ENCODE assay signal across 12 cellular contexts in genomic region chr6:149628865-149629544, GRCh38. TPM values are rescaled to one million over a fixed set of nuclear protein-coding genes. Genes with fewer than 3 reads are reported as not detected.
DNase-seq lines count a peak whose midpoint lies in the region; ATAC-seq, FAIRE-seq and TF ChIP-seq lines count a peak whose summit lies in the region.
"Had no signal": no experiment of that assay in that cellular context is flagged by ENCODE, and none has a peak within 500 bp of the region (broad histone marks: within the 10 kb centered on the region; RNA-seq: fewer than 3 reads in every experiment).

No MANE protein-coding gene starts in this region.

- intact Hi-C loops in GM12878 (cut with micrococcal nuclease; ENCODE audit: unreplicated experiment) (no loop called here), colonic mucosa (cut with DNase I) (no loop called here), kidney (cut with DNase I) (no loop called here)

- H3K4me2 ChIP-seq in GM12878 (ENCODE audit: control insufficient read depth, insufficient read depth) = peak overlapping the region; percentile 61

- POLR2A ChIA-PET in GM12878 (lab: Charles Lee) = interaction anchor here (1.0 kb wide), 1 partner anchor 14 kb away, joined by 3 read pairs; no protein-coding TSS in a partner anchor

- ATAC-seq in GM19463 (IDR thresholded peaks at IDR 0.05; ENCODE audit: unreplicated experiment) (peak; percentile 87), HG03103 (IDR thresholded peaks at IDR 0.05; ENCODE audit: low read depth, unreplicated experiment) (peak; percentile 82), GM12878 (peak; percentile 96)
- ATAC-seq: activated T-cell treated with anti-CD3 and anti-CD28 coated beads, Interleukin-2, amount 50 U/mL, for 4 hours; Panc1 had no signal

- H3K36me3 ChIP-seq in GM12878 (ENCODE audit: control insufficient read depth in 2 of 2, insufficient read depth in 2 of 2, low read length in 1 of 2) (peaks cover 0 to 18% of the 10 kb centered on the region in 2 experiments; a peak in 1 of 4 replicates), colonic mucosa (peaks cover 4% of the 10 kb centered on the region), kidney (ENCODE audit: control insufficient read depth in 1 of 2, insufficient read depth in 2 of 2, low read length in 2 of 2) (no peaks in the 10 kb centered on the region)

- H3K27me3 ChIP-seq in GM12878 (replicated peaks in 1 of 2; ENCODE audit: control insufficient read depth in 2 of 2, insufficient read depth in 2 of 2, low read length in 1 of 2) (no peaks in the 10 kb centered on the region), colonic mucosa (no peaks in the 10 kb centered on the region)
- H3K27me3 ChIP-seq: esophagus muscularis mucosa had no signal

- H3K79me2 ChIP-seq in GM12878 (ENCODE audit: control insufficient read depth, insufficient read depth, low read length) = no peaks in the 10 kb centered on the region

- SMC1A ChIA-PET in GM12878 (lab: Charles Lee; ENCODE audit: uncharacterized antibody, unreplicated experiment) = interaction anchor here (1.3 to 1.5 kb wide), 4 partner anchors 16 to 89 kb away, joined by 3 read pairs; partner anchors contain the start of gene LATS1

- no peaks in the 10 kb centered on the region; the same call in 2 of the 3 replicates for H3K9me3 ChIP-seq in GM12878 (replicated peaks; ENCODE audit: control insufficient read depth, insufficient read depth, low read length)
- no peaks in the 10 kb centered on the region for H3K9me3 ChIP-seq in colonic mucosa
- no peaks in the 10 kb centered on the region for H3K9me3 ChIP-seq in kidney (ENCODE audit: control insufficient read depth in 1 of 2, low read length in 2 of 2)
- H3K9me3 ChIP-seq: esophagus muscularis mucosa had no signal

- H2AFZ ChIP-seq in GM12878 (ENCODE audit: control insufficient read depth, low read depth, low read length) = peak overlapping the region; percentile 83

- H3K4me3 ChIP-seq in GM12878 (peak overlapping the region; percentile 29; the same call in 1 of the 2 replicates), colonic mucosa (no peak overlapping the region), kidney (ENCODE audit: low read length in 2 of 2) (no peak overlapping the region)
- H3K4me3 ChIP-seq: esophagus muscularis mucosa had no signal

- BruUV-seq in GM12878 (replicated peaks; lab: Mats Ljungman, UMichigan) = no TSS peak

- H3K4me1 ChIP-seq in GM12878 (ENCODE audit: control insufficient read depth, insufficient read depth, low read length) (peaks cover 12% of the 10 kb centered on the region), colonic mucosa (no peaks in the 10 kb centered on the region), kidney (ENCODE audit: control insufficient read depth in 1 of 2, insufficient read depth in 1 of 2, low read depth in 1 of 2, low read length in 2 of 2) (no peaks in the 10 kb centered on the region)
- H3K4me1 ChIP-seq: esophagus muscularis mucosa had no signal

- H4K20me1 ChIP-seq in GM12878 (ENCODE audit: control insufficient read depth, insufficient read depth) = no peaks in the 10 kb centered on the region

- peak overlapping the region; percentile 40; the same call in 1 of the 2 replicates for H3K9ac ChIP-seq in GM12878 (ENCODE audit: control insufficient read depth, insufficient read depth, low read length)
- no peak overlapping the region for H3K9ac ChIP-seq in colonic mucosa (ENCODE audit: low read depth in 2 of 2, low read length in 2 of 2)
- H3K9ac ChIP-seq in kidney (ENCODE audit: low read length in 2 of 2) = no peak overlapping the region

- TF ChIP-seq CTCF in GM12878 (IDR thresholded peaks at IDR 0.05 in 2 of 3, conservative IDR thresholded peaks at IDR 0.05 in 1 of 3; ENCODE audit: control insufficient read depth in 2 of 3, extremely low read depth in 1 of 3, insufficient read depth in 1 of 3, low read depth in 3 of 3, low read length in 3 of 3) = 0 out of 6 replicates have a peak, but pooled peaks of 2 of the 3 experiments have one; percentile 8 to 9
- no peak for TF ChIP-seq CTCF in colonic mucosa (IDR thresholded peaks at IDR 0.05)
- TF ChIP-seq CTCF in kidney (IDR thresholded peaks at IDR 0.05; ENCODE audit: borderline replicate concordance, extremely low read depth, insufficient read depth) = no peak

- DNase-seq in GM12891 (ENCODE audit: insufficient read length, low spot score) = no peak
- peak; percentile 44 for DNase-seq in GM12878 (ENCODE audit: low read depth, low spot score)
- no peak for DNase-seq in colonic mucosa
- no peak for DNase-seq in cortex of kidney (lab: John Stamatoyannopoulos, UW)
- no peak for DNase-seq in Kasumi-1 (lab: John Stamatoyannopoulos, UW)
- DNase-seq in kidney = no peak
- DNase-seq: activated T-cell treated with anti-CD3 and anti-CD28 coated beads, Interleukin-2, amount 50 U/mL, for 4 hours; GF-D8 had no signal

- RAD21 ChIA-PET in GM12878 (lab: Charles Lee; ENCODE audit: unreplicated experiment) = interaction anchor here (1.0 to 1.4 kb wide), 2 partner anchors 16 to 18 kb away, joined by 3 read pairs; no protein-coding TSS in a partner anchor

- in situ Hi-C loops in GM12878 (cut with MboI) = no loop called here

- WGBS in GM12878 (ENCODE audit: insufficient coverage, insufficient replicate concordance, low lambda C conversion rate, missing lambda C conversion rate) = 27% methylated on average over 4 of the region's 4 CpGs

- H3K27ac ChIP-seq in GM12878 (ENCODE audit: control insufficient read depth, insufficient read depth) = peak overlapping the region; percentile 74
- H3K27ac ChIP-seq in colonic mucosa = no peak overlapping the region
- H3K27ac ChIP-seq in kidney (ENCODE audit: low read depth in 2 of 2, low read length in 2 of 2) = no peak overlapping the region
- H3K27ac ChIP-seq: esophagus muscularis mucosa had no signal

- no peak for TF ChIP-seq POLR2A in GM12891 (IDR thresholded peaks at IDR 0.05; ENCODE audit: low read depth, low read length)
- TF ChIP-seq POLR2A in GM12878 (IDR thresholded peaks at IDR 0.05; ENCODE audit: low read depth, low read length) = no peak

- TF ChIP-seq RAD21 in GM12878 (IDR thresholded peaks at IDR 0.05; ENCODE audit: insufficient read depth, low read depth, low read length) = peak; percentile 17; the same call in 1 of the 2 replicates

- TF ChIP-seq EP300 in GM12878 (IDR thresholded peaks at IDR 0.05; ENCODE audit: borderline replicate concordance in 1 of 2, control insufficient read depth in 1 of 2, low read depth in 2 of 2, low read length in 2 of 2) = no peak

- peak; percentile 87 for FAIRE-seq in GM12891 (lab: Jason Lieb, UNC)
- peak; percentile 93 for FAIRE-seq in GM12878 (lab: Jason Lieb, UNC)
- no peak for FAIRE-seq in kidney (lab: Jason Lieb, UNC)

- CTCF ChIA-PET in GM12878 (lab: Yijun Ruan, JAX) = interaction anchor here (1.8 kb wide), 1 partner anchor 14 kb away, joined by 5 read pairs; no protein-coding TSS in a partner anchor

TF ChIP-seq in GM12891, 5 proteins besides CTCF, POLR2A, EP300 and RAD21:
- TF ChIP-seq PAX5 (IDR thresholded peaks at IDR 0.05; ENCODE audit: insufficient read depth, low read length, severe bottlenecking) = no peak
- peak; percentile 84 for TF ChIP-seq SPI1 (IDR thresholded peaks at IDR 0.05; ENCODE audit: low read depth, low read length)

TF ChIP-seq in GM12878, 131 proteins besides CTCF, POLR2A, EP300 and RAD21 (continues in another document):
- TF ChIP-seq SIN3A (IDR thresholded peaks at IDR 0.05; ENCODE audit: low read depth, low read length) (no peak), FOXK2 (IDR thresholded peaks at IDR 0.05) (no peak), ZNF274 (IDR thresholded peaks at IDR 0.05; ENCODE audit: insufficient read depth, insufficient read length) (no peak), SIX5 (IDR thresholded peaks at IDR 0.05; ENCODE audit: low read depth, low read length, severe bottlenecking) (no peak), SMAD5 (IDR thresholded peaks at IDR 0.05; ENCODE audit: low read depth) (no peak)

RNA-seq across cellular contexts. Expression of gene KATNA1, which starts 19.5 kb away (rescaled TPM):
- 16.2 TPM for polyA plus RNA-seq in GM12891 (2012; ENCODE audit: low read depth, missing spikeins)
- total RNA-seq in GM12878 (2013; cell fraction: nucleolus; rRNA removed) = 22.4 and 23.7 TPM in 2 replicates
- total RNA-seq in GM12878 (2014; rRNA removed) (22.0 and 24.3 TPM in 2 replicates), GM12878 (2014; rRNA removed; fragmentation: Illumina TruSeq; extraction: Trizol) (26.5 and 27.1 TPM in 2 replicates), GM12878 (2021) (17.7 and 18.4 TPM in 2 replicates), colonic mucosa (10 to 100 TPM; 11.8 to 14.3 TPM), kidney (16.0 TPM)
- polyA plus RNA-seq in GM12878 (2011; ENCODE audit: low read depth) = 10.3 TPM
- polyA plus RNA-seq in GM12878 (2011; rRNA removed) (27.5 and 37.3 TPM in 2 replicates), GM12878 (2014; fragmentation: Illumina TruSeq; extraction: Trizol) (29.2 and 41.3 TPM in 2 replicates), GM12878 (2014; fragmentation: Nextera tagmentation; extraction: Ambion mirVana) (10 to 100 TPM; 15.4 to 23.1 TPM), GM12878 (2014; rRNA removed) (19.2 and 21.0 TPM in 2 replicates), GM12878 (2016; fragmentation: Nextera tagmentation; extraction: Ambion mirVana) (10 to 100 TPM; 30.7 to 35.3 TPM), kidney (ENCODE audit: insufficient read depth, low read depth, low replicate concordance) (18.1 TPM)
- polyA plus RNA-seq in GM12878 (2011; cell fraction: cytosol; rRNA removed) = 11.6 and 12.6 TPM in 2 replicates
- 13.0 and 14.4 TPM in 2 replicates for polyA plus RNA-seq in GM12878 (2011; cell fraction: nucleus; rRNA removed)
- 14.7 and 15.9 TPM in 2 replicates for polyA plus RNA-seq in GM12878 (2012)
- polyA minus RNA-seq in GM12878 (2011; rRNA and poly(A)+ RNA removed) = 19.7 and 19.9 TPM in 2 replicates
- 8.7 and 10.8 TPM in 2 replicates for polyA minus RNA-seq in GM12878 (2011; cell fraction: cytosol; rRNA and poly(A)+ RNA removed)
- 8.1 and 11.4 TPM in 2 replicates for polyA minus RNA-seq in GM12878 (2011; cell fraction: nucleus; rRNA and poly(A)+ RNA removed)

Comparison
In these comparisons a context has a peak if more than half of its experiments do, and no peak if none do; other contexts are left out.
1. CTCF ChIP-seq: peak in GM12878 (2 of 3); none in colonic mucosa (single experiment) and kidney (single experiment).
2. Peak in every context shown above with its lines, with median percentiles within 50 percentile points of each other: ATAC-seq.